In the genomic region with DNA sequence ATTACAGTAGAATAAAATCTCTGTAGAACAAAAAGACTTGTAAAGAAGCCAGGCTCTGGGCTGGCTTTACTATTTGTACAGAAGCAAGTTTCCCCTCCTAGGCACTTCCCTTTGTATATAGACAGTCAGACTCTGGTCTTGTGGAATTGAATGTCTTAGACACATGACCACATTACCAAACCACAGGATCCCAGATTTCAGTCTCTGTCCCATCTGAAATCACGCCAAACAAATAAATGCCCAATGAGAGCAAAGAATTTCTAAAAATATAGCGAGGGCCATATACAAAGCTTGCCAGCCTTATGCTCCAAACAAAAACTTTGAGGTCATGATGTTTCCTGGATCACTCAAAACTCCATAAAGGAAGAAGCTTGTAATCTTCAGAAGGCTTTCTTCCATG, we compare ENCODE assay signal across 9 cellular contexts. TPM values are rescaled to one million over a fixed set of nuclear protein-coding genes. Genes with fewer than 3 reads are reported as not detected.
"Had no signal": no experiment of that assay in that cellular context is flagged by ENCODE, and none has a peak within 500 bp of the region (broad histone marks: within the 10 kb centered on the region; RNA-seq: fewer than 3 reads in every experiment).

No MANE protein-coding gene starts in this region.

- H3K4me3 Mint-ChIP-seq: HFFc6 had no signal

- DNase-seq: GM23248, GOT3, H7, HFFc6, IMR-90 had no signal

- H3K9me3 Mint-ChIP-seq: HFFc6 had no signal

- ATAC-seq: K562 had no signal

- H3K9ac ChIP-seq: GM23248 had no signal

- H3K9me3 ChIP-seq: HAP-1 had no signal

- H3K27ac ChIP-seq: GM23248 had no signal

- H3K27ac Mint-ChIP-seq: HFFc6 had no signal

- H3K4me3 ChIP-seq: GM23248, HAP-1, K562 had no signal

- H2AFZ ChIP-seq: GM23248 had no signal

- H3K4me1 ChIP-seq: HAP-1 had no signal

- H3K36me3 ChIP-seq: HAP-1 had no signal

RNA-seq across cellular contexts. Expression of gene CCDC70, which starts 23.9 kb away (rescaled TPM):
- total RNA-seq: GM23248, H4, H7, HFFc6, HT-29, IMR-90, K562 had no signal
- polyA plus RNA-seq: GM23248, IMR-90, K562 had no signal

RNA-seq across cellular contexts. Expression of gene TMEM272, which starts 40.7 kb away (rescaled TPM):
- total RNA-seq: GM23248, H4, H7, HFFc6, HT-29, IMR-90 had no signal
- polyA plus RNA-seq: GM23248, IMR-90 had no signal
